9 cellular contexts compared by ENCODE assay signal in the genomic region with DNA sequence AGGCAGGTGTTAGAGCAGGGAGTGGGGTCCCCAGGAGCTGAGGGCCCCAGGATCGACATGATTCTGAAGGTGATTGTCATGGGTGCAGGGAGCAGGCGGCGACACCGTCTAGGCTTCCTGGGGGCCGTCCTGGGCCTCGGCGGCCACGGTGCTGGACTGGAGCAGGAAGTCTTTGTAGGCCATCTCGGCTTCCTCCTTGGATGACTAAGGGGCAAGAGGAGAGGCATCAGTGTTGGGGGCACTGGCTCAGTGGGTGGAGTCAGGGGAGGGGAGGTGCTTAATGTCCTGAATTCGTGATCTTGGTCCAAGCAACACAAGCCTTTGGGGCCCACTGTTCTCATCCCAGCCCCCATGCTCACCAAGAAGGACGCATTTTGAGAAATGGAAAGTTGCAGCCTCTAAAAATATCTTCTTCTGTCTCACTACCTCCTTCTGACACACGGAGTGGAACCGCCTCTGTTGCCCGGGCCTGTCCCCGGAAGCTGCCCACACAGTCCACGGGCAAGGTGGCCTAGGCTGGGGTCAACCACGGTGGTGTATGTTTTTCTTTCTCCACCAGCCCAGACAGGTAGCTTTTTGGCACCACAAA. TPM values are rescaled to one million over a fixed set of nuclear protein-coding genes. Genes with fewer than 3 reads are reported as not detected.
DNase-seq lines count a peak whose midpoint lies in the region; ATAC-seq and TF ChIP-seq lines count a peak whose summit lies in the region.
"Had no signal": no experiment of that assay in that cellular context is flagged by ENCODE, and none has a peak within 500 bp of the region (broad histone marks: within the 10 kb centered on the region; RNA-seq: fewer than 3 reads in every experiment).

No MANE protein-coding gene starts in this region.

- H3K4me3 ChIP-seq in SU-DHL-6 (ENCODE audit: insufficient read depth, low read length, poor library complexity, severe bottlenecking): peak overlapping the region; percentile 8
- peak overlapping the region in 1 of 8 donors; percentile 39 for H3K4me3 ChIP-seq in spleen

- H3K4me1 ChIP-seq in spleen: peaks cover 17 to 87% (median 51%) of the 10 kb centered on the region in 6 donors

- H3K36me3 ChIP-seq in SU-DHL-6 (ENCODE audit: low read length) (no peaks in the 10 kb centered on the region), spleen (no peaks in the 10 kb centered on the region)

- DNase-seq in activated T-cell treated with anti-CD3 and anti-CD28 coated beads for 48 hours (ENCODE audit: low read depth): peak; percentile 47
- no peak for DNase-seq in activated T-cell treated with anti-CD3 and anti-CD28 coated beads, Interleukin-2, amount 50 U/mL, for 1 hour
- DNase-seq in spleen: peak; percentile 91
- no peak for DNase-seq in NCI-H82 treated with DMSO at 0.1 percent for 48 hours (lab: John Stamatoyannopoulos, UW; ENCODE audit: unreplicated experiment)
- DNase-seq in posterior cingulate gyrus: no peak
- no peak for DNase-seq in NCI-H187 (lab: John Stamatoyannopoulos, UW)

- no peaks in the 10 kb centered on the region for H3K79me2 ChIP-seq in SU-DHL-6 (ENCODE audit: insufficient read depth, low read length)

- TF ChIP-seq POLR2A in spleen (IDR thresholded peaks at IDR 0.05): peak; percentile 14 to 57 (median 20)

- TF ChIP-seq CTCF in SU-DHL-6 (IDR thresholded peaks at IDR 0.05; ENCODE audit: insufficient read depth, low read length, poor library complexity, severe bottlenecking) (no peak), spleen (IDR thresholded peaks at IDR 0.05 in 8 of 11, conservative IDR thresholded peaks at IDR 0.05 in 3 of 11) (peak in 1 of 11 experiments; percentile 10)

- H3K27ac ChIP-seq in SU-DHL-6 (ENCODE audit: low read depth, low read length) (peak overlapping the region; percentile 66), spleen (peak overlapping the region; percentile 68 to 97 (median 86))

- no peaks in the 10 kb centered on the region for H3K9me2 ChIP-seq in SU-DHL-6 (replicated peaks; ENCODE audit: insufficient read depth, low read length)

- 0 out of 2 replicates have a peak, but pooled peaks cover 8% of the 10 kb centered on the region for H3F3A ChIP-seq in SU-DHL-6 (ENCODE audit: insufficient read depth)

- H3K9ac ChIP-seq in SU-DHL-6 (ENCODE audit: low read length): peak overlapping the region; percentile 26; the same call in 1 of the 2 replicates

- H3K27me3 ChIP-seq in SU-DHL-6 (ENCODE audit: low read length): no peaks in the 10 kb centered on the region
- no peaks in the 10 kb centered on the region for H3K27me3 ChIP-seq in spleen (replicated peaks in 1 of 7)

- intact Hi-C loops in spleen (cut with DNase I; ENCODE audit: low total_unique reads) (no loop called here), posterior cingulate gyrus (cut with DNase I) (no loop called here)

- 27 to 52% (median 36%) methylated on average over 17 of the region's 17 CpGs for WGBS in spleen, 5 donors

- peak overlapping the region; percentile 75 for H2AFZ ChIP-seq in SU-DHL-6 (ENCODE audit: low read depth, low read length, severe bottlenecking)

- ATAC-seq in HG02759 (IDR thresholded peaks at IDR 0.05; ENCODE audit: unreplicated experiment): peak; percentile 77

- no peaks in the 10 kb centered on the region for H4K20me1 ChIP-seq in SU-DHL-6 (ENCODE audit: low read depth, low read length)

- H3K9me3 ChIP-seq in SU-DHL-6 (ENCODE audit: insufficient read depth, low read length): no peaks in the 10 kb centered on the region
- H3K9me3 ChIP-seq in spleen: no peaks in the 10 kb centered on the region

- H3K4me2 ChIP-seq in SU-DHL-6 (ENCODE audit: low read depth, low read length, poor library complexity, severe bottlenecking): peak overlapping the region; percentile 48

RNA-seq across cellular contexts. Expression of a gene that starts 8.6 kb away (rescaled TPM):
- 100 to 1,000 TPM; 136 to 269 (median 242) TPM for total RNA-seq in spleen
- polyA plus RNA-seq in spleen: 100 to 1,000 TPM; 165 to 229 (median 187) TPM

RNA-seq across cellular contexts. Expression of a gene that starts 16.0 kb away (rescaled TPM):
- 1 to 10 TPM in 3 of 7 donors, under 1 TPM in 4; 0.37 to 1.7 (median 0.94) TPM for total RNA-seq in spleen
- polyA plus RNA-seq in spleen: under 1 TPM; 0.13 to 0.99 (median 0.30) TPM
- total RNA-seq: glomerular endothelial cell had no signal

RNA-seq across cellular contexts. Expression of a gene that starts 33.1 kb away (rescaled TPM):
- total RNA-seq in spleen: under 1 TPM in 2 of 7 donors, not detected in 5; 0.30 to 0.34 TPM
- polyA plus RNA-seq in spleen: 1 to 10 TPM; 1.2 to 2.0 (median 1.4) TPM
- total RNA-seq: glomerular endothelial cell had no signal

RNA-seq across cellular contexts. Expression of a gene that starts 40.0 kb away (rescaled TPM):
- total RNA-seq in spleen: 1 to 10 TPM in 1 of 7 donors, under 1 TPM in 4, not detected in 2; 0.16 to 1.0 (median 0.36) TPM
- 1 to 10 TPM in 1 of 3 donors, under 1 TPM in 2; 0.38 to 1.3 (median 0.59) TPM for polyA plus RNA-seq in spleen
- total RNA-seq: glomerular endothelial cell had no signal

Comparison
In these comparisons a context has a peak if more than half of its experiments do, and no peak if none do; other contexts are left out.
1. DNase-seq: peak in activated T-cell treated with anti-CD3 and anti-CD28 coated beads for 48 hours (single experiment) and spleen (single experiment); none in activated T-cell treated with anti-CD3 and anti-CD28 coated beads, Interleukin-2, amount 50 U/mL, for 1 hour (single experiment), NCI-H82 treated with DMSO at 0.1 percent for 48 hours (single experiment), posterior cingulate gyrus (0 of 10) and NCI-H187 (0 of 2).